In the genomic region with DNA sequence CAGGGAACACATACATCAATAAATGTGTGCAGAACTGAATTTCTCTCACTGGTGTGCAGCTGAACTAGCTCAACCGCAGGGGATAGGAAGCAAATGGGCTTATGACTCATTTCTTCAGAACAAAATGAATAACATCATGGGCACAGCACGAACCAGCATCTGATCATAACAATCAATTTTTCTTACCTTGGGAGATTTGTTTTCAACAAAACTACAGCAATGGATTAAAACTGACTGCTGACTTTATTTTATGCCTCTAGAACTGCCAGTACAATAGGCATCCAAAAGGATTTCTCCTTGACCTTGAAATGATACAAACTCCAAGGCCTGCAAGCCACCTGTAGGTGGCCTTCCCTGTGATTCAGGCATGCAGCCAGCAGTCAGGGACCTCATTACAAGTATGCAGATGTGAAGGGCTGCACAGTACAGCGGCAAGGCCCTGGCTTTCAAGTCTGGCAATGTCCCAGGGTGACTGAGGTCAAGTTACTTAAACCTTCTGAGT, we compare ENCODE assay signal across 8 cellular contexts. TPM values are rescaled to one million over a fixed set of nuclear protein-coding genes. Genes with fewer than 3 reads are reported as not detected.
DNase-seq lines count a peak whose midpoint lies in the region; ATAC-seq and TF ChIP-seq lines count a peak whose summit lies in the region.

No MANE protein-coding gene starts in this region.

- H3K36me3 ChIP-seq in esophagus muscularis mucosa: peaks cover 3 to 73% (median 47%) of the 10 kb centered on the region in 4 donors

- no peak for ATAC-seq in Right ventricle myocardium superior (ENCODE audit: poor library complexity)

- no peaks in the 10 kb centered on the region for H3K27me3 ChIP-seq in esophagus muscularis mucosa

- peaks cover 0 to 20% (median 14%) of the 10 kb centered on the region in 4 donors for H3K4me1 ChIP-seq in esophagus muscularis mucosa

- intact Hi-C loops in Right ventricle myocardium superior (cut with DNase I) (no loop called here), esophagus muscularis mucosa (cut with DNase I) (no loop called here)

- TF ChIP-seq POLR2A in esophagus muscularis mucosa (IDR thresholded peaks at IDR 0.05; ENCODE audit: low read depth): no peak

- peak overlapping the region in 1 of 4 donors; percentile 9 for H3K27ac ChIP-seq in esophagus muscularis mucosa (replicated peaks in 1 of 4)

- WGBS in esophagus muscularis mucosa: 61% methylated on average over 3 of the region's 3 CpGs

- H3K4me3 ChIP-seq in fibroblast of mammary gland (ENCODE audit: control insufficient read depth, low read depth, low read length) (no peak overlapping the region), esophagus muscularis mucosa (no peak overlapping the region)

- TF ChIP-seq CTCF in GM20000 (IDR thresholded peaks at IDR 0.05; ENCODE audit: extremely low read depth, missing control alignments): no peak
- TF ChIP-seq CTCF in fibroblast of mammary gland (conservative IDR thresholded peaks at IDR 0.05; ENCODE audit: control insufficient read depth, insufficient read depth, low read depth, low read length): peak; percentile 20
- no peak for TF ChIP-seq CTCF in esophagus muscularis mucosa (IDR thresholded peaks at IDR 0.05)

- no peaks in the 10 kb centered on the region for H3K9me3 ChIP-seq in esophagus muscularis mucosa

- no peak for TF ChIP-seq EP300 in esophagus muscularis mucosa (IDR thresholded peaks at IDR 0.05)

- DNase-seq in ELR (ENCODE audit: low read depth): peak; percentile 55
- DNase-seq in GM20000 (ENCODE audit: low spot score): peak; percentile 22
- peak; percentile 42 for DNase-seq in HT1080 (ENCODE audit: low read depth)
- peak; percentile 56 for DNase-seq in fibroblast of mammary gland (ENCODE audit: low read depth)
- no peak for DNase-seq in AML-193 (lab: John Stamatoyannopoulos, UW)
- DNase-seq in NCI-H2107 treated with DMSO at 0.1 percent for 48 hours (lab: John Stamatoyannopoulos, UW; ENCODE audit: unreplicated experiment): no peak
- no peak for DNase-seq in Right ventricle myocardium superior
- no peak for DNase-seq in esophagus muscularis mucosa (ENCODE audit: extremely low spot score)

RNA-seq across cellular contexts. Expression of gene TAMM41, which starts 26.1 kb away (rescaled TPM):
- 6.6 and 11.7 TPM in 2 replicates for total RNA-seq in HT1080 (2014; rRNA removed; shearing (Covaris generic))
- 14.4 and 18.8 TPM in 2 replicates for polyA plus RNA-seq in HT1080 (2015; cell fraction: cytosol; rRNA removed)
- 35.8 and 40.3 TPM in 2 replicates for polyA plus RNA-seq in HT1080 (2015; cell fraction: nucleus; rRNA removed)
- total RNA-seq in Right ventricle myocardium superior: 7.5 TPM
- total RNA-seq in esophagus muscularis mucosa: 1 to 10 TPM; 4.8 to 8.3 (median 7.2) TPM

Comparison
In these comparisons a context has a peak if more than half of its experiments do, and no peak if none do; other contexts are left out.
1. DNase-seq: peak in ELR (single experiment), GM20000 (single experiment), HT1080 (single experiment) and fibroblast of mammary gland (single experiment); none in AML-193 (0 of 2), NCI-H2107 treated with DMSO at 0.1 percent for 48 hours (single experiment), Right ventricle myocardium superior (single experiment) and esophagus muscularis mucosa (single experiment).